In genomic region chr5:132099905-132100304, GRCh38 we compare ENCODE assay signal across 26 cellular contexts. TPM values are rescaled to one million over a fixed set of nuclear protein-coding genes. Genes with fewer than 3 reads are reported as not detected.
DNase-seq lines count a peak whose midpoint lies in the region; ATAC-seq and TF ChIP-seq lines count a peak whose summit lies in the region.
"Had no signal": no experiment of that assay in that cellular context is flagged by ENCODE, and none has a peak within 500 bp of the region (broad histone marks: within the 10 kb centered on the region; RNA-seq: fewer than 3 reads in every experiment).

No MANE protein-coding gene starts in this region.

- peak overlapping the region; percentile 67; the same call in 1 of the 2 replicates for H3K9ac ChIP-seq in MM.1S (ENCODE audit: low read length)

- H2AFZ ChIP-seq in MM.1S (ENCODE audit: low read length) (peak overlapping the region; percentile 21; the same call in 1 of the 2 replicates), osteoblast (ENCODE audit: low read length) (no peak overlapping the region)

- no peak for TF ChIP-seq EP300 in sigmoid colon (IDR thresholded peaks at IDR 0.05)

- intact Hi-C loops in activated T-helper 2 cell treated with anti-CD3 and anti-CD28 coated beads, Interferon-gamma antibody, Interleukin-2, Interleukin-4, amounts not matched to agents 10 μg/mL and 5 μg/mL and 100 μg/mL, durations not matched to agents 14 hours and 24 hours and 36 hours (cut with micrococcal nuclease), result loop anchor here (1.0 to 10.0 kb wide), 10 partner anchors 14 to 823 kb away; partner anchors contain the start of gene IRF1
- intact Hi-C loops in sigmoid colon (cut with DNase I), result no loop called here

- H3K27me3 Mint-ChIP-seq in activated CD8-positive, alpha-beta memory T cell treated with anti-CD3 and anti-CD28 coated beads, Interleukin-2, amount 10 ng/mL, durations not matched to agents 7 days and 5 days, result no peaks in the 10 kb centered on the region
- H3K27me3 Mint-ChIP-seq in activated T-helper 2 cell treated with anti-CD3 and anti-CD28 coated beads, Interferon-gamma antibody, Interleukin-2, Interleukin-4, amounts not matched to agents 10 μg/mL and 5 μg/mL and 100 μg/mL, durations not matched to agents 14 hours and 24 hours and 36 hours (ENCODE audit: low read depth), result no peaks in the 10 kb centered on the region
- H3K27me3 Mint-ChIP-seq: CD4-positive, CD25-positive, alpha-beta regulatory T cell had no signal

- no peaks in the 10 kb centered on the region for H3K27me3 ChIP-seq in MM.1S (replicated peaks; ENCODE audit: insufficient read depth, low read length)
- no peaks in the 10 kb centered on the region for H3K27me3 ChIP-seq in osteoblast (ENCODE audit: insufficient read depth, low read length)
- no peaks in the 10 kb centered on the region for H3K27me3 ChIP-seq in sigmoid colon
- H3K27me3 ChIP-seq: breast epithelium, spleen, transverse colon had no signal

- H4K20me1 ChIP-seq in MM.1S (ENCODE audit: insufficient read depth, low read length) (no peaks in the 10 kb centered on the region), osteoblast (ENCODE audit: insufficient read depth, low read length) (no peaks in the 10 kb centered on the region)

- WGBS in sigmoid colon, 2 donors, result 90 to 94% methylated on average over 3 of the region's 3 CpGs

- no peak for DNase-seq in activated CD8-positive, alpha-beta memory T cell treated with anti-CD3 and anti-CD28 coated beads, Interleukin-2, amount 10 ng/mL, durations not matched to agents 7 days and 5 days
- DNase-seq in activated CD8-positive, alpha-beta memory T cell treated with anti-CD3 and anti-CD28 coated beads, Interleukin-2, amount 50 U/mL, for 4 hours, result no peak
- DNase-seq in MM.1S (no peak), osteoblast (ENCODE audit: insufficient read length, low spot score, missing footprints) (peak; percentile 42), NCI-H226 (no peak), sigmoid colon (no peak)
- DNase-seq in activated T-helper 2 cell treated with anti-CD3 and anti-CD28 coated beads, Interferon-gamma antibody, Interleukin-2, Interleukin-4, amounts not matched to agents 10 μg/mL and 5 μg/mL and 100 μg/mL, durations not matched to agents 14 hours and 24 hours and 36 hours (ENCODE audit: low spot score), result peak; percentile 9
- DNase-seq: CD4-positive, CD25-positive, alpha-beta regulatory T cell; DMS79; left cardiac atrium; NCI-H1436 treated with DMSO at 0.1 percent for 48 hours; NK-92 treated with Interleukin-12 subunit alpha and Interleukin-12 subunit beta, amount 100 ng/mL, for 24 hours; spleen; stimulated activated naive CD4-positive, alpha-beta T cell had no signal

- H3K79me2 ChIP-seq in MM.1S (ENCODE audit: low read length), result no peaks in the 10 kb centered on the region
- no peaks in the 10 kb centered on the region for H3K79me2 ChIP-seq in osteoblast (ENCODE audit: insufficient read depth, low read length)

- H3K27ac Mint-ChIP-seq in activated CD8-positive, alpha-beta memory T cell treated with anti-CD3 and anti-CD28 coated beads, Interleukin-2, amount 10 ng/mL, durations not matched to agents 7 days and 5 days, result peak overlapping the region; percentile 95
- peak overlapping the region; percentile 99 for H3K27ac Mint-ChIP-seq in activated T-helper 2 cell treated with anti-CD3 and anti-CD28 coated beads, Interferon-gamma antibody, Interleukin-2, Interleukin-4, amounts not matched to agents 10 μg/mL and 5 μg/mL and 100 μg/mL, durations not matched to agents 14 hours and 24 hours and 36 hours
- H3K27ac Mint-ChIP-seq: dendritic cell treated with granulocyte-macrophage colony-stimulating factor and Interleukin-4, amounts not matched to agents 40 ng/mL and 50 ng/mL, for 4 days; mesothelial cell of epicardium had no signal

- no peak for TF ChIP-seq CTCF in MM.1S (IDR thresholded peaks at IDR 0.05; ENCODE audit: low read length)
- no peak for TF ChIP-seq CTCF in osteoblast (IDR thresholded peaks at IDR 0.05; ENCODE audit: extremely low read depth, low read depth, low read length)
- TF ChIP-seq CTCF in sigmoid colon (IDR thresholded peaks at IDR 0.05), result no peak

- H3K4me1 ChIP-seq in MM.1S (ENCODE audit: low read length) (peaks cover 58% of the 10 kb centered on the region), osteoblast (ENCODE audit: insufficient read depth, low read length) (peaks cover 55% of the 10 kb centered on the region), sigmoid colon (peaks cover 0 to 10% (median 4%) of the 10 kb centered on the region in 4 donors)

- H3K9me3 ChIP-seq in MM.1S (replicated peaks; ENCODE audit: insufficient read depth, low read length), result no peaks in the 10 kb centered on the region
- no peaks in the 10 kb centered on the region for H3K9me3 ChIP-seq in osteoblast (ENCODE audit: low read depth, low read length)
- H3K9me3 ChIP-seq in sigmoid colon, result no peaks in the 10 kb centered on the region
- H3K9me3 ChIP-seq: breast epithelium, spleen, transverse colon had no signal

- H3K27ac ChIP-seq in MM.1S (ENCODE audit: low read length), result peak overlapping the region; percentile 100
- H3K27ac ChIP-seq in osteoblast (ENCODE audit: low read depth, low read length), result no peak overlapping the region
- H3K27ac ChIP-seq in sigmoid colon, result no peak overlapping the region
- H3K27ac ChIP-seq: breast epithelium, epithelial cell of prostate, RWPE1 had no signal

- H3K4me2 ChIP-seq in MM.1S (ENCODE audit: low read depth, low read length) (peak overlapping the region; percentile 94), osteoblast (ENCODE audit: insufficient read depth, low read length) (no peak overlapping the region)

- H3K36me3 ChIP-seq in MM.1S (replicated peaks; ENCODE audit: insufficient read depth, low read length), result no peaks in the 10 kb centered on the region
- H3K36me3 ChIP-seq in osteoblast (ENCODE audit: insufficient read depth, low read length), result no peaks in the 10 kb centered on the region
- H3K36me3 ChIP-seq in sigmoid colon, result no peaks in the 10 kb centered on the region
- H3K36me3 ChIP-seq: breast epithelium, spleen, transverse colon had no signal

- no peaks in the 10 kb centered on the region for H3K9me3 Mint-ChIP-seq in activated CD8-positive, alpha-beta memory T cell treated with anti-CD3 and anti-CD28 coated beads, Interleukin-2, amount 10 ng/mL, durations not matched to agents 7 days and 5 days (ENCODE audit: low read depth)
- H3K9me3 Mint-ChIP-seq in activated T-helper 2 cell treated with anti-CD3 and anti-CD28 coated beads, Interferon-gamma antibody, Interleukin-2, Interleukin-4, amounts not matched to agents 10 μg/mL and 5 μg/mL and 100 μg/mL, durations not matched to agents 14 hours and 24 hours and 36 hours, result no peaks in the 10 kb centered on the region
- H3K9me3 Mint-ChIP-seq: dendritic cell treated with granulocyte-macrophage colony-stimulating factor and Interleukin-4, amounts not matched to agents 40 ng/mL and 50 ng/mL, for 4 days; mesothelial cell of epicardium; neural crest cell had no signal

- no peak for ATAC-seq in activated CD8-positive, alpha-beta memory T cell treated with anti-CD3 and anti-CD28 coated beads, Interleukin-2, amount 10 ng/mL, durations not matched to agents 7 days and 5 days
- ATAC-seq in GM18520 (IDR thresholded peaks at IDR 0.05; ENCODE audit: unreplicated experiment), result no peak
- ATAC-seq: left cardiac atrium had no signal

- peaks cover 91% of the 10 kb centered on the region for H3K4me1 Mint-ChIP-seq in activated CD8-positive, alpha-beta memory T cell treated with anti-CD3 and anti-CD28 coated beads, Interleukin-2, amount 10 ng/mL, durations not matched to agents 7 days and 5 days
- peaks cover 92% of the 10 kb centered on the region for H3K4me1 Mint-ChIP-seq in activated T-helper 2 cell treated with anti-CD3 and anti-CD28 coated beads, Interferon-gamma antibody, Interleukin-2, Interleukin-4, amounts not matched to agents 10 μg/mL and 5 μg/mL and 100 μg/mL, durations not matched to agents 14 hours and 24 hours and 36 hours (ENCODE audit: low read depth)
- H3K4me1 Mint-ChIP-seq: neural crest cell had no signal

- H3K4me3 ChIP-seq in MM.1S (ENCODE audit: low read length), result no peak overlapping the region
- no peak overlapping the region for H3K4me3 ChIP-seq in osteoblast (ENCODE audit: insufficient read depth, low read length)
- H3K4me3 ChIP-seq in sigmoid colon, result no peak overlapping the region
- H3K4me3 ChIP-seq: breast epithelium, transverse colon had no signal

- CTCF ChIA-PET in activated CD8-positive, alpha-beta memory T cell treated with anti-CD3 and anti-CD28 coated beads, Interleukin-2, amount 10 ng/mL, durations not matched to agents 7 days and 5 days (lab: Charles Lee), result interaction anchor here (1.0 to 1.8 kb wide), 4 partner anchors 13 to 79 kb away, joined by 3 to 6 read pairs (median 4); no protein-coding TSS in a partner anchor

- no peak for TF ChIP-seq POLR2A in sigmoid colon (IDR thresholded peaks at IDR 0.05)

- H3K36me3 Mint-ChIP-seq in activated CD8-positive, alpha-beta memory T cell treated with anti-CD3 and anti-CD28 coated beads, Interleukin-2, amount 10 ng/mL, durations not matched to agents 7 days and 5 days, result peaks cover 5% of the 10 kb centered on the region
- peaks cover 20% of the 10 kb centered on the region for H3K36me3 Mint-ChIP-seq in activated T-helper 2 cell treated with anti-CD3 and anti-CD28 coated beads, Interferon-gamma antibody, Interleukin-2, Interleukin-4, amounts not matched to agents 10 μg/mL and 5 μg/mL and 100 μg/mL, durations not matched to agents 14 hours and 24 hours and 36 hours (ENCODE audit: low read depth)
- H3K36me3 Mint-ChIP-seq: CD4-positive, CD25-positive, alpha-beta regulatory T cell; mesothelial cell of epicardium had no signal

- no peak overlapping the region for H3K4me3 Mint-ChIP-seq in activated CD8-positive, alpha-beta memory T cell treated with anti-CD3 and anti-CD28 coated beads, Interleukin-2, amount 10 ng/mL, durations not matched to agents 7 days and 5 days
- peak overlapping the region; percentile 37 for H3K4me3 Mint-ChIP-seq in activated T-helper 2 cell treated with anti-CD3 and anti-CD28 coated beads, Interferon-gamma antibody, Interleukin-2, Interleukin-4, amounts not matched to agents 10 μg/mL and 5 μg/mL and 100 μg/mL, durations not matched to agents 14 hours and 24 hours and 36 hours (ENCODE audit: low read depth)
- H3K4me3 Mint-ChIP-seq: dendritic cell treated with granulocyte-macrophage colony-stimulating factor and Interleukin-4, amounts not matched to agents 40 ng/mL and 50 ng/mL, for 4 days; mesothelial cell of epicardium; neural crest cell had no signal

- H3F3A ChIP-seq in MM.1S (ENCODE audit: insufficient read depth, low read length), result peaks cover 48% of the 10 kb centered on the region

- no peaks in the 10 kb centered on the region for H3K9me2 ChIP-seq in MM.1S (replicated peaks; ENCODE audit: insufficient read depth, low read length)

RNA-seq across cellular contexts. Expression of gene CSF2, which starts 26.3 kb away (rescaled TPM):
- 100 to 1,000 TPM in 1 of 2 experiments, 1 to 10 TPM in 1; 4.9 to 164 TPM for total RNA-seq in activated CD8-positive, alpha-beta memory T cell treated with anti-CD3 and anti-CD28 coated beads, Interleukin-2, amount 10 ng/mL, durations not matched to agents 7 days and 5 days
- 764 and 772 TPM in 2 replicates for total RNA-seq in activated T-helper 2 cell treated with anti-CD3 and anti-CD28 coated beads, Interferon-gamma antibody, Interleukin-2, Interleukin-4, amounts not matched to agents 10 μg/mL and 5 μg/mL and 100 μg/mL, durations not matched to agents 14 hours and 24 hours and 36 hours
- total RNA-seq in osteoblast (not detected in 2 replicates), sigmoid colon (not detected)
- polyA plus RNA-seq in sigmoid colon, result 1 to 10 TPM in 1 of 3 donors, not detected in 2; 1.1 TPM
- total RNA-seq: A673; breast epithelium; CD4-positive, CD25-positive, alpha-beta regulatory T cell; frontal cortex; left cardiac atrium; mesothelial cell of epicardium; neural crest cell; pulmonary artery endothelial cell; spleen; transverse colon had no signal
- polyA plus RNA-seq: CD4-positive, CD25-positive, alpha-beta regulatory T cell; spleen had no signal

RNA-seq across cellular contexts. Expression of gene IL3, which starts 39.5 kb away (rescaled TPM):
- total RNA-seq in activated CD8-positive, alpha-beta memory T cell treated with anti-CD3 and anti-CD28 coated beads, Interleukin-2, amount 10 ng/mL, durations not matched to agents 7 days and 5 days, result 1 to 10 TPM in 1 of 2 experiments, under 1 TPM in 1; 0.47 to 1.5 TPM
- 140 and 142 TPM in 2 replicates for total RNA-seq in activated T-helper 2 cell treated with anti-CD3 and anti-CD28 coated beads, Interferon-gamma antibody, Interleukin-2, Interleukin-4, amounts not matched to agents 10 μg/mL and 5 μg/mL and 100 μg/mL, durations not matched to agents 14 hours and 24 hours and 36 hours
- total RNA-seq in osteoblast (not detected in 2 replicates), sigmoid colon (not detected)
- not detected for polyA plus RNA-seq in sigmoid colon
- total RNA-seq: A673; breast epithelium; CD4-positive, CD25-positive, alpha-beta regulatory T cell; frontal cortex; HT-29; left cardiac atrium; mesothelial cell of epicardium; neural crest cell; pulmonary artery endothelial cell; spleen; transverse colon had no signal
- polyA plus RNA-seq: CD4-positive, CD25-positive, alpha-beta regulatory T cell; spleen had no signal

Comparison
In these comparisons a context has a peak if more than half of its experiments do, and no peak if none do; other contexts are left out.
1. DNase-seq: peak in activated T-helper 2 cell treated with anti-CD3 and anti-CD28 coated beads, Interferon-gamma antibody, Interleukin-2, Interleukin-4, amounts not matched to agents 10 μg/mL and 5 μg/mL and 100 μg/mL, durations not matched to agents 14 hours and 24 hours and 36 hours (single experiment) and osteoblast (single experiment); none in activated CD8-positive, alpha-beta memory T cell treated with anti-CD3 and anti-CD28 coated beads, Interleukin-2, amount 10 ng/mL, durations not matched to agents 7 days and 5 days (single experiment), activated CD8-positive, alpha-beta memory T cell treated with anti-CD3 and anti-CD28 coated beads, Interleukin-2, amount 50 U/mL, for 4 hours (single experiment), MM.1S (single experiment), NCI-H226 (single experiment) and sigmoid colon (single experiment).
2. RNA of gene IL3, which starts 39.5 kb away (total RNA-seq): 140 to 142 TPM in activated T-helper 2 cell treated with anti-CD3 and anti-CD28 coated beads, Interferon-gamma antibody, Interleukin-2, Interleukin-4, amounts not matched to agents 10 μg/mL and 5 μg/mL and 100 μg/mL, durations not matched to agents 14 hours and 24 hours and 36 hours; 0.47 to 1.5 TPM in activated CD8-positive, alpha-beta memory T cell treated with anti-CD3 and anti-CD28 coated beads, Interleukin-2, amount 10 ng/mL, durations not matched to agents 7 days and 5 days, not detected in osteoblast and not detected in sigmoid colon; every median in the first group is over 10 times any median in the second.